In genomic region chr15:70375006-70375409, GRCh38 we compare ENCODE assay signal across 10 cellular contexts.
DNase-seq lines count a peak whose midpoint lies in the region; ATAC-seq lines count a peak whose summit lies in the region.
"Had no signal": no experiment of that assay in that cellular context is flagged by ENCODE, and none has a peak within 500 bp of the region (broad histone marks: within the 10 kb centered on the region; RNA-seq: fewer than 3 reads in every experiment).

No MANE protein-coding gene starts in this region.

- no peak overlapping the region for H3K4me3 Mint-ChIP-seq in activated T-helper 2 cell treated with anti-CD3 and anti-CD28 coated beads, Interferon-gamma antibody, Interleukin-2, Interleukin-4, amounts not matched to agents 10 μg/mL and 5 μg/mL and 100 μg/mL, durations not matched to agents 14 hours and 24 hours and 36 hours (ENCODE audit: low read depth)

- intact Hi-C loops in activated T-helper 2 cell treated with anti-CD3 and anti-CD28 coated beads, Interferon-gamma antibody, Interleukin-2, Interleukin-4, amounts not matched to agents 10 μg/mL and 5 μg/mL and 100 μg/mL, durations not matched to agents 14 hours and 24 hours and 36 hours (cut with micrococcal nuclease) = no loop called here

- ATAC-seq in HG03135 (IDR thresholded peaks at IDR 0.05; ENCODE audit: unreplicated experiment) = no peak
- ATAC-seq in HG03175 (IDR thresholded peaks at IDR 0.05; ENCODE audit: unreplicated experiment) = no peak
- ATAC-seq: GM12878 had no signal

- H3K4me1 Mint-ChIP-seq in activated T-helper 2 cell treated with anti-CD3 and anti-CD28 coated beads, Interferon-gamma antibody, Interleukin-2, Interleukin-4, amounts not matched to agents 10 μg/mL and 5 μg/mL and 100 μg/mL, durations not matched to agents 14 hours and 24 hours and 36 hours (ENCODE audit: low read depth) = no peaks in the 10 kb centered on the region

- no peaks in the 10 kb centered on the region for H3K9me3 Mint-ChIP-seq in activated T-helper 2 cell treated with anti-CD3 and anti-CD28 coated beads, Interferon-gamma antibody, Interleukin-2, Interleukin-4, amounts not matched to agents 10 μg/mL and 5 μg/mL and 100 μg/mL, durations not matched to agents 14 hours and 24 hours and 36 hours

- H3K27ac Mint-ChIP-seq in activated T-helper 2 cell treated with anti-CD3 and anti-CD28 coated beads, Interferon-gamma antibody, Interleukin-2, Interleukin-4, amounts not matched to agents 10 μg/mL and 5 μg/mL and 100 μg/mL, durations not matched to agents 14 hours and 24 hours and 36 hours = no peak overlapping the region

- peaks cover 45% of the 10 kb centered on the region for H3K27me3 Mint-ChIP-seq in activated T-helper 2 cell treated with anti-CD3 and anti-CD28 coated beads, Interferon-gamma antibody, Interleukin-2, Interleukin-4, amounts not matched to agents 10 μg/mL and 5 μg/mL and 100 μg/mL, durations not matched to agents 14 hours and 24 hours and 36 hours (ENCODE audit: low read depth)

- no peaks in the 10 kb centered on the region for H3K36me3 Mint-ChIP-seq in activated T-helper 2 cell treated with anti-CD3 and anti-CD28 coated beads, Interferon-gamma antibody, Interleukin-2, Interleukin-4, amounts not matched to agents 10 μg/mL and 5 μg/mL and 100 μg/mL, durations not matched to agents 14 hours and 24 hours and 36 hours (ENCODE audit: low read depth)

- peak; percentile 14 for DNase-seq in NCI-H82 (lab: John Stamatoyannopoulos, UW)
- DNase-seq in NCI-H82 treated with DMSO at 0.1 percent for 48 hours (lab: John Stamatoyannopoulos, UW; ENCODE audit: unreplicated experiment) = no peak
- DNase-seq in RPMI7951 (ENCODE audit: low read depth) = peak; percentile 95
- DNase-seq in fibroblast of peridontal ligament (ENCODE audit: extremely low read depth) = peak; percentile 2
- peak; percentile 70 for DNase-seq in ureter (ENCODE audit: low spot score)
- DNase-seq in activated T-helper 2 cell treated with anti-CD3 and anti-CD28 coated beads, Interferon-gamma antibody, Interleukin-2, Interleukin-4, amounts not matched to agents 10 μg/mL and 5 μg/mL and 100 μg/mL, durations not matched to agents 14 hours and 24 hours and 36 hours (ENCODE audit: low spot score) = no peak
- DNase-seq: kidney had no signal

Comparison
In these comparisons a context has a peak if more than half of its experiments do, and no peak if none do; other contexts are left out.
1. DNase-seq: peak in NCI-H82 (single experiment), RPMI7951 (single experiment), fibroblast of peridontal ligament (single experiment) and ureter (single experiment); none in NCI-H82 treated with DMSO at 0.1 percent for 48 hours (single experiment) and activated T-helper 2 cell treated with anti-CD3 and anti-CD28 coated beads, Interferon-gamma antibody, Interleukin-2, Interleukin-4, amounts not matched to agents 10 μg/mL and 5 μg/mL and 100 μg/mL, durations not matched to agents 14 hours and 24 hours and 36 hours (single experiment).